ENCODE assay signal across 20 cellular contexts in genomic region chr14:69876221-69876847, GRCh38. TPM values are rescaled to one million over a fixed set of nuclear protein-coding genes. Genes with fewer than 3 reads are reported as not detected.
A peak's percentile ranks its signal among the peaks of the same experiment; 100 is the strongest.
DNase-seq lines count a peak whose midpoint lies in the region; ATAC-seq and TF ChIP-seq lines count a peak whose summit lies in the region.
"Had no signal": no experiment of that assay in that cellular context is flagged by ENCODE, and none has a peak within 500 bp of the region (broad histone marks: within the 10 kb centered on the region; RNA-seq: fewer than 3 reads in every experiment).

No MANE protein-coding gene starts in this region.

- peaks cover 28% of the 10 kb centered on the region for H3K4me1 Mint-ChIP-seq in neural progenitor cell
- no peaks in the 10 kb centered on the region for H3K4me1 Mint-ChIP-seq in activated CD4-positive, alpha-beta T cell treated with anti-CD3 and anti-CD28 coated beads for 36 hours

- H3K36me3 ChIP-seq in neural progenitor cell (no peaks in the 10 kb centered on the region), tibial artery (no peaks in the 10 kb centered on the region)
- H3K36me3 ChIP-seq: HAP-1, SJCRH30 had no signal

- no peak overlapping the region for H3K4me2 ChIP-seq in neural progenitor cell
- H3K4me2 ChIP-seq: GM23338 had no signal

- peaks cover 3% of the 10 kb centered on the region for H3K9me3 Mint-ChIP-seq in neural progenitor cell
- H3K9me3 Mint-ChIP-seq in activated CD4-positive, alpha-beta T cell treated with anti-CD3 and anti-CD28 coated beads for 36 hours (ENCODE audit: low read depth) = no peaks in the 10 kb centered on the region
- H3K9me3 Mint-ChIP-seq: GM23338 had no signal

- peak overlapping the region; percentile 85 for H3K27ac Mint-ChIP-seq in neural progenitor cell
- no peak overlapping the region for H3K27ac Mint-ChIP-seq in activated CD4-positive, alpha-beta T cell treated with anti-CD3 and anti-CD28 coated beads for 36 hours
- H3K27ac Mint-ChIP-seq: CD4-positive, CD25-positive, alpha-beta regulatory T cell; GM23338; IgD-negative memory B cell had no signal

- peaks cover 3% of the 10 kb centered on the region for H3K27me3 Mint-ChIP-seq in neural progenitor cell (ENCODE audit: insufficient read depth, low read depth)
- H3K27me3 Mint-ChIP-seq in activated CD4-positive, alpha-beta T cell treated with anti-CD3 and anti-CD28 coated beads for 36 hours = peaks cover 39% of the 10 kb centered on the region

- CTCF ChIA-PET in activated CD4-positive, alpha-beta T cell treated with anti-CD3 and anti-CD28 coated beads for 36 hours (lab: Charles Lee) = interaction anchor here (0.6 to 1.3 kb wide), 2 partner anchors 10 to 817 kb away, joined by 3 to 6 read pairs; no protein-coding TSS in a partner anchor

- peak overlapping the region in 1 of 2 donors; percentile 60 for H3K27ac ChIP-seq in coronary artery
- no peak overlapping the region for H3K27ac ChIP-seq in neural progenitor cell
- H3K27ac ChIP-seq in tibial artery = peak overlapping the region; percentile 69 to 84
- H3K27ac ChIP-seq: RWPE1, SJCRH30 had no signal

- H3K9me3 ChIP-seq in neural progenitor cell (ENCODE audit: low read depth) = no peaks in the 10 kb centered on the region
- H3K9me3 ChIP-seq in tibial artery = no peaks in the 10 kb centered on the region
- H3K9me3 ChIP-seq: HAP-1, SJCRH30 had no signal

- ATAC-seq in activated CD4-positive, alpha-beta T cell treated with anti-CD3 and anti-CD28 coated beads for 36 hours = no peak
- no peak for ATAC-seq in GM19351 (IDR thresholded peaks at IDR 0.05; ENCODE audit: unreplicated experiment)
- ATAC-seq: GM23338 had no signal

- H3K79me2 ChIP-seq in neural progenitor cell (ENCODE audit: low read depth) = peaks cover 21% of the 10 kb centered on the region

- H3F3A ChIP-seq in neural progenitor cell (ENCODE audit: low read depth) = peaks cover 27% of the 10 kb centered on the region

- H3K4me1 ChIP-seq in neural progenitor cell (peaks cover 14% of the 10 kb centered on the region), tibial artery (peaks cover 0 to 70% (median 29%) of the 10 kb centered on the region in 4 donors)
- H3K4me1 ChIP-seq: HAP-1 had no signal

- no peak overlapping the region for H2AFZ ChIP-seq in neural progenitor cell (replicated peaks)
- H2AFZ ChIP-seq: GM23338 had no signal

- H3K4me3 Mint-ChIP-seq in neural progenitor cell = no peak overlapping the region
- no peak overlapping the region for H3K4me3 Mint-ChIP-seq in activated CD4-positive, alpha-beta T cell treated with anti-CD3 and anti-CD28 coated beads for 36 hours
- H3K4me3 Mint-ChIP-seq: GM23338 had no signal

- peaks cover 17% of the 10 kb centered on the region for H4K20me1 ChIP-seq in neural progenitor cell (ENCODE audit: low read depth)

- H3K36me3 Mint-ChIP-seq in neural progenitor cell = no peaks in the 10 kb centered on the region
- H3K36me3 Mint-ChIP-seq in activated CD4-positive, alpha-beta T cell treated with anti-CD3 and anti-CD28 coated beads for 36 hours (ENCODE audit: low read depth) = no peaks in the 10 kb centered on the region
- H3K36me3 Mint-ChIP-seq: CD4-positive, CD25-positive, alpha-beta regulatory T cell; IgD-negative memory B cell had no signal

- POLR2A ChIA-PET in activated CD4-positive, alpha-beta T cell treated with anti-CD3 and anti-CD28 coated beads for 36 hours (lab: Charles Lee) = no interaction called here

- intact Hi-C loops in tibial artery (cut with DNase I; ENCODE audit: low total_unique reads) = no loop called here
- intact Hi-C loops in activated CD4-positive, alpha-beta T cell treated with anti-CD3 and anti-CD28 coated beads for 36 hours (cut with DNase I, micrococcal nuclease) = loop anchor here in 1 of 2 experiments (5.0 kb wide), 1 partner anchor 151 kb away; no protein-coding TSS in a partner anchor

- no peak overlapping the region for H3K9ac ChIP-seq in neural progenitor cell

- no peak overlapping the region for H3K4me3 ChIP-seq in coronary artery
- no peak overlapping the region for H3K4me3 ChIP-seq in fibroblast of the aortic adventitia (ENCODE audit: low read depth, low read length)
- no peak overlapping the region for H3K4me3 ChIP-seq in neural progenitor cell
- H3K4me3 ChIP-seq in tibial artery = no peak overlapping the region
- H3K4me3 ChIP-seq: GM23338, HAP-1, SJCRH30 had no signal

- DNase-seq in coronary artery (ENCODE audit: low spot score) (peak; percentile 1), fibroblast of the aortic adventitia (ENCODE audit: low read depth) (peak; percentile 22), neural progenitor cell (ENCODE audit: low spot score) (no peak), tibial artery (no peak), iPS-NIHi11 (ENCODE audit: low spot score) (no peak)
- no peak for DNase-seq in activated CD4-positive, alpha-beta T cell treated with anti-CD3 and anti-CD28 coated beads for 36 hours
- DNase-seq: CD4-positive, CD25-positive, alpha-beta regulatory T cell; DMS79; NCI-H1105; NCI-H2029; NCI-H2227 treated with DMSO at 0.1 percent for 48 hours; NCI-H510A; NCI-H748 treated with DMSO at 0.1 percent for 48 hours; SJCRH30 had no signal

- TF ChIP-seq CTCF in coronary artery (IDR thresholded peaks at IDR 0.05) = no peak
- TF ChIP-seq CTCF in fibroblast of the aortic adventitia (IDR thresholded peaks at IDR 0.05; ENCODE audit: insufficient read depth, low read length) = no peak
- no peak for TF ChIP-seq CTCF in neural progenitor cell (IDR thresholded peaks at IDR 0.05)
- no peak for TF ChIP-seq CTCF in tibial artery (IDR thresholded peaks at IDR 0.05)

- no peaks in the 10 kb centered on the region for H3K27me3 ChIP-seq in neural progenitor cell
- no peaks in the 10 kb centered on the region for H3K27me3 ChIP-seq in tibial artery
- H3K27me3 ChIP-seq: SJCRH30 had no signal

RNA-seq across cellular contexts. Expression of gene SMOC1, which starts 2.9 kb away (rescaled TPM):
- total RNA-seq in fibroblast of the aortic adventitia (ENCODE audit: low replicate concordance) = 0.25 and 1.1 TPM in 2 replicates
- total RNA-seq in neural progenitor cell (ENCODE audit: low replicate concordance) = 89.3 and 158 TPM in 2 replicates
- total RNA-seq in activated CD4-positive, alpha-beta T cell treated with anti-CD3 and anti-CD28 coated beads for 36 hours = not detected
- total RNA-seq: A673; CD4-positive, CD25-positive, alpha-beta regulatory T cell had no signal

Comparison
In these comparisons a context has a peak if more than half of its experiments do, and no peak if none do; other contexts are left out.
1. DNase-seq: peak in coronary artery (single experiment) and fibroblast of the aortic adventitia (single experiment); none in neural progenitor cell (single experiment), tibial artery (0 of 2), activated CD4-positive, alpha-beta T cell treated with anti-CD3 and anti-CD28 coated beads for 36 hours (single experiment) and iPS-NIHi11 (single experiment).
2. RNA of gene SMOC1, which starts 2.9 kb away (total RNA-seq): 89.3 to 158 TPM in neural progenitor cell; 0.25 to 1.1 TPM in fibroblast of the aortic adventitia and not detected in activated CD4-positive, alpha-beta T cell treated with anti-CD3 and anti-CD28 coated beads for 36 hours; every median in the first group is over 10 times any median in the second.